In genomic region chr7:157397751-157398691, GRCh38 we compare ENCODE assay signal across 1 cellular context.
TF ChIP-seq lines count a peak whose summit lies in the region.

No MANE protein-coding gene starts in this region.

TF ChIP-seq in K562, 482 proteins besides CTCF, POLR2A, EP300 and RAD21 (continued from another document and continues in another):
- TF ChIP-seq ZNF318 (IDR thresholded peaks at IDR 0.05; ENCODE audit: borderline replicate concordance in 1 of 2, low read depth in 1 of 2) (no peak; a peak in 2 of 4 replicates), ZBTB43 (CRISPR knock-in tag; IDR thresholded peaks at IDR 0.05) (no peak), ELF4 (CRISPR knock-in tag; IDR thresholded peaks at IDR 0.05) (peak; percentile 9; the same call in 1 of the 2 replicates), ZNF75A (CRISPR knock-in tag; IDR thresholded peaks at IDR 0.05) (no peak), CLOCK (CRISPR knock-in tag; IDR thresholded peaks at IDR 0.05; ENCODE audit: borderline replicate concordance) (no peak; the same call in 1 of the 2 replicates), STAT6 (CRISPR knock-in tag; IDR thresholded peaks at IDR 0.05) (no peak; the same call in 1 of the 2 replicates), SIN3B (IDR thresholded peaks at IDR 0.05; ENCODE audit: low read depth) (no peak), CEBPB (tag; IDR thresholded peaks at IDR 0.05) (peak; percentile 40), ARID2 (IDR thresholded peaks at IDR 0.05) (no peak), KDM5B (IDR thresholded peaks at IDR 0.05; ENCODE audit: insufficient replicate concordance, low read depth, low read length) (peak; percentile 47), BRD9 (IDR thresholded peaks at IDR 0.05; ENCODE audit: low read depth, partially characterized antibody) (peak; percentile 73), ZNF347 (CRISPR knock-in tag; IDR thresholded peaks at IDR 0.05; ENCODE audit: low read depth) (no peak), TFAP4 (CRISPR knock-in tag; IDR thresholded peaks at IDR 0.05; ENCODE audit: borderline replicate concordance) (peak; percentile 49; the same call in 1 of the 2 replicates), GMEB1 (CRISPR knock-in tag; IDR thresholded peaks at IDR 0.05) (no peak), PTBP1 (IDR thresholded peaks at IDR 0.05; ENCODE audit: low read depth, low read length) (0 out of 2 replicates have a peak, but pooled peaks have one; percentile 49), MBD2 (IDR thresholded peaks at IDR 0.05; ENCODE audit: borderline replicate concordance, low read depth) (peak; percentile 45; the same call in 1 of the 2 replicates), ZNF133 (CRISPR knock-in tag; IDR thresholded peaks at IDR 0.05) (no peak), NFRKB (IDR thresholded peaks at IDR 0.05; ENCODE audit: low read depth) (0 out of 2 replicates have a peak, but pooled peaks have one; percentile 12), PYGO2 (tag; IDR thresholded peaks at IDR 0.05) (no peak), ZNF780A (CRISPR knock-in tag; IDR thresholded peaks at IDR 0.05) (no peak), ZNF561 (CRISPR knock-in tag; conservative IDR thresholded peaks at IDR 0.05) (no peak), IRF1 (CRISPR knock-in tag; IDR thresholded peaks at IDR 0.05; ENCODE audit: borderline replicate concordance) (no peak), XRCC3 (IDR thresholded peaks at IDR 0.05) (no peak), ARID3A (IDR thresholded peaks at IDR 0.05; ENCODE audit: borderline replicate concordance, low read depth, low read length) (peak; percentile 29; the same call in 1 of the 2 replicates), ZNF224 (CRISPR knock-in tag; IDR thresholded peaks at IDR 0.05) (no peak), PTRF (tag; IDR thresholded peaks at IDR 0.05) (no peak), CREB1 (IDR thresholded peaks at IDR 0.05) (peak; percentile 75), CREB1 (CRISPR knock-in tag; IDR thresholded peaks at IDR 0.05) (0 out of 2 replicates have a peak, but pooled peaks have one; percentile 11), CHD4 (IDR thresholded peaks at IDR 0.05; ENCODE audit: insufficient read depth, insufficient replicate concordance, low read depth, low read length, poor library complexity, severe bottlenecking) (no peak), SP1 (CRISPR knock-in tag; IDR thresholded peaks at IDR 0.05) (peak; percentile 57; the same call in 1 of the 2 replicates), ZNF695 (CRISPR knock-in tag; IDR thresholded peaks at IDR 0.05) (0 out of 2 replicates have a peak, but pooled peaks have one; percentile 10), KLF16 (IDR thresholded peaks at IDR 0.05) (peak; percentile 95), ZZZ3 (IDR thresholded peaks at IDR 0.05) (no peak), HDAC3 (IDR thresholded peaks at IDR 0.05; ENCODE audit: borderline replicate concordance, partially characterized antibody) (peak; percentile 77), THAP12 (CRISPR knock-in tag; IDR thresholded peaks at IDR 0.05) (no peak; the same call in 1 of the 2 replicates), DACH1 (IDR thresholded peaks at IDR 0.05; ENCODE audit: partially characterized antibody) (peak; percentile 59)
